ENCODE assay signal across 14 cellular contexts in the genomic region with DNA sequence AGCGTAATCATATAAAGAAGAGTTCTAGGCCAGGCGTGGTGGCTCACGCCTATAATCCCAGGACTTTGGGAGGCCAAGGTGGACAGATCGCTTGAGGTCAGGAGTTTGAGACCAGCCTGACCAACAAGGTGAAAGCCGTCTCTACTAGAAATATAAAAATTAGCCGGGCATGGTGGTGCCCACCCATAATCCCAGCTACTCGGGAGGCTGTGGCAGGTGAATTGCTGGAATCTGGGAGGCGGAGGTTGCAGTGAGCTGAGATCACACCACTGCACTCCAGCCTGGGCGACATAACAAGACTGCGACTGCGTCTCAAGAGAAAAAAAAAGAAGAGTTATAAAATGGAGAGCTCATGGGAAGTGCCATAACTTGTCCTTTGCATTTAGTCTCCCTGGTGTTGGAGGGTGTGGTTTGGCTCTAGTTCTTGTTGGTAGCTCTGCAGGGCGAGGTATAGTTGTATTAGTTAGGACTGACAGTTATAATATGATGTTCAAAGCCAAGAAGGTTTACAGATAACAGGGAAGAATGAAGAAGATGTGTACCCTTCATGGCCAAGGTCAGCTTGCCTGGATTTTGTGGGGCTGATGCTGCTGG. TPM values are rescaled to one million over a fixed set of nuclear protein-coding genes. Genes with fewer than 3 reads are reported as not detected.
A peak's percentile ranks its signal among the peaks of the same experiment; 100 is the strongest.
DNase-seq lines count a peak whose midpoint lies in the region; ATAC-seq, FAIRE-seq and TF ChIP-seq lines count a peak whose summit lies in the region.
"Had no signal": no experiment of that assay in that cellular context is flagged by ENCODE, and none has a peak within 500 bp of the region (broad histone marks: within the 10 kb centered on the region; RNA-seq: fewer than 3 reads in every experiment).

No MANE protein-coding gene starts in this region.

- intact Hi-C loops in HepG2 (cut with micrococcal nuclease; ENCODE audit: unreplicated experiment): loop anchor here (2.0 kb wide), 1 partner anchor 53 kb away; no protein-coding TSS in a partner anchor
- intact Hi-C loops in right lobe of liver (cut with DNase I): no loop called here
- intact Hi-C loops in esophagus squamous epithelium (cut with DNase I): no loop called here

- TF ChIP-seq POLR2A in HepG2 (IDR thresholded peaks at IDR 0.05; ENCODE audit: insufficient read depth in 1 of 2, low read depth in 2 of 2, low read length in 2 of 2) (no peak), right lobe of liver (IDR thresholded peaks at IDR 0.05) (no peak), esophagus squamous epithelium (IDR thresholded peaks at IDR 0.05) (no peak)

- no peak overlapping the region for H3K4me3 ChIP-seq in HepG2 (replicated peaks in 1 of 3; ENCODE audit: insufficient read depth in 1 of 3, low read depth in 2 of 3, low read length in 3 of 3)
- H3K4me3 ChIP-seq in right lobe of liver: no peak overlapping the region
- no peak overlapping the region for H3K4me3 ChIP-seq in esophagus squamous epithelium
- H3K4me3 ChIP-seq: smooth muscle cell had no signal

- H3K36me3 ChIP-seq in HepG2 (replicated peaks in 1 of 2; ENCODE audit: control insufficient read depth in 1 of 2, insufficient read depth in 2 of 2, low read length in 2 of 2) (peaks cover 10 to 12% of the 10 kb centered on the region in 2 experiments; a peak in 3 of 5 replicates), right lobe of liver (no peaks in the 10 kb centered on the region), esophagus squamous epithelium (no peaks in the 10 kb centered on the region)

- no peak overlapping the region for H2AFZ ChIP-seq in HepG2 (ENCODE audit: low read length)

- H3K4me2 ChIP-seq in HepG2 (ENCODE audit: low read depth, low read length): peak overlapping the region; percentile 61
- H3K4me2 ChIP-seq: smooth muscle cell had no signal

- no peak for TF ChIP-seq CTCF in HepG2 (CRISPR knock-in tag; IDR thresholded peaks at IDR 0.05)
- no peak for TF ChIP-seq CTCF in right lobe of liver (IDR thresholded peaks at IDR 0.05)
- TF ChIP-seq CTCF in esophagus squamous epithelium (IDR thresholded peaks at IDR 0.05): no peak
- TF ChIP-seq CTCF in progenitor cell of endocrine pancreas (IDR thresholded peaks at IDR 0.05; ENCODE audit: unreplicated experiment): no peak

- no peaks in the 10 kb centered on the region for H4K20me1 ChIP-seq in HepG2 (ENCODE audit: insufficient read depth, low read length)

- ATAC-seq in HepG2 (no peak; the same call in 2 of the 3 replicates), right lobe of liver (no peak), HG02970 (IDR thresholded peaks at IDR 0.05; ENCODE audit: low FRiP score, unreplicated experiment) (no peak), GM19463 (IDR thresholded peaks at IDR 0.05; ENCODE audit: unreplicated experiment) (no peak), GM19455 (IDR thresholded peaks at IDR 0.05; ENCODE audit: unreplicated experiment) (no peak)

- DNase-seq in HepG2 (ENCODE audit: low spot score) (no peak), right lobe of liver (no peak), esophagus squamous epithelium (lab: John Stamatoyannopoulos, UW) (no peak), progenitor cell of endocrine pancreas (ENCODE audit: low spot score, unreplicated experiment) (no peak), NCI-H1930 (lab: John Stamatoyannopoulos, UW) (no peak)
- DNase-seq: activated gamma-delta T cell treated with Interleukin-2 at 50 U/mL for 16 hours; aorta; IMR-90; NCI-H187 treated with DMSO at 0.1 percent for 48 hours; stimulated activated CD4-positive, alpha-beta T cell treated with anti-CD3 and anti-CD28 coated beads, Interleukin-4, amount 100 ng/mL, for 4 hours had no signal

- no peak for TF ChIP-seq EP300 in HepG2 (IDR thresholded peaks at IDR 0.05; ENCODE audit: low read depth in 2 of 2, low read length in 2 of 2)
- no peak for TF ChIP-seq EP300 in HepG2 (CRISPR knock-in tag; IDR thresholded peaks at IDR 0.05; ENCODE audit: borderline replicate concordance)

- H3K4me1 Mint-ChIP-seq in progenitor cell of endocrine pancreas (ENCODE audit: low read depth): peaks cover 44% of the 10 kb centered on the region

- H3K4me3 Mint-ChIP-seq in progenitor cell of endocrine pancreas (ENCODE audit: low read depth): no peak overlapping the region

- WGBS in HepG2 (ENCODE audit: low lambda C conversion rate): 96% methylated on average over 12 of the region's 12 CpGs
- WGBS in right lobe of liver (ENCODE audit: insufficient coverage, low coverage, low lambda C conversion rate, missing lambda C conversion rate): 98% methylated on average over 8 of the region's 12 CpGs
- 77% methylated on average over 9 to 12 of the region's 12 CpGs for WGBS in esophagus squamous epithelium, 2 donors

- H3K9me3 Mint-ChIP-seq in progenitor cell of endocrine pancreas (ENCODE audit: low read depth): no peaks in the 10 kb centered on the region

- peak overlapping the region; percentile 7 for H3K27ac Mint-ChIP-seq in progenitor cell of endocrine pancreas

- TF ChIP-seq RAD21 in HepG2 (CRISPR knock-in tag; IDR thresholded peaks at IDR 0.05): no peak

- H3K4me1 ChIP-seq in HepG2 (ENCODE audit: insufficient read depth, low read length) (peaks cover 94% of the 10 kb centered on the region), right lobe of liver (peaks cover 0 to 53% (median 0%) of the 10 kb centered on the region in 4 donors), esophagus squamous epithelium (peaks cover 21 to 99% (median 85%) of the 10 kb centered on the region in 3 donors)

- FAIRE-seq in HepG2 (lab: Jason Lieb, UNC): no peak

- POLR2A ChIA-PET in HepG2 (lab: Yijun Ruan, JAX): interaction anchor here (1.0 to 1.6 kb wide), 4 partner anchors 24 to 1396 kb away, joined by 3 to 4 read pairs (median 4); no protein-coding TSS in a partner anchor

- no TSS peak for BruUV-seq in HepG2 (replicated peaks; lab: Mats Ljungman, UMichigan)

- H3K36me3 Mint-ChIP-seq in progenitor cell of endocrine pancreas (ENCODE audit: insufficient read depth): peaks cover 6% of the 10 kb centered on the region

- H3K9me3 ChIP-seq in HepG2 (ENCODE audit: low read length): no peaks in the 10 kb centered on the region
- no peaks in the 10 kb centered on the region for H3K9me3 ChIP-seq in right lobe of liver
- H3K9me3 ChIP-seq in esophagus squamous epithelium: no peaks in the 10 kb centered on the region

- H3K27ac ChIP-seq in HepG2 (ENCODE audit: extremely low read length, insufficient read depth, low read length) (peak overlapping the region; percentile 56), right lobe of liver (no peak overlapping the region), esophagus squamous epithelium (peak overlapping the region; percentile 53 to 63 (median 58))

- no peaks in the 10 kb centered on the region for H3K27me3 Mint-ChIP-seq in progenitor cell of endocrine pancreas

- H3K27me3 ChIP-seq in HepG2 (ENCODE audit: control insufficient read depth in 1 of 2, insufficient read depth in 2 of 2, low read length in 2 of 2) (no peaks in the 10 kb centered on the region), right lobe of liver (no peaks in the 10 kb centered on the region), esophagus squamous epithelium (no peaks in the 10 kb centered on the region)

- CTCF ChIA-PET in HepG2 (lab: Yijun Ruan, JAX; ENCODE audit: low intra/inter-chr PET ratio, low total read pairs): no interaction called here

- H3K9ac ChIP-seq in HepG2 (ENCODE audit: insufficient read depth, low read depth, low read length): 0 out of 2 replicates have a peak overlapping the region, but pooled peaks have one; percentile 1

- in situ Hi-C loops in HepG2 (cut with HindIII; ENCODE audit: extremely low pct_ligation_motif_present, low pct_unique_long_range_greater_than_20kb): no loop called here

- peaks cover 89% of the 10 kb centered on the region for H3K79me2 ChIP-seq in HepG2 (ENCODE audit: insufficient read depth, low read length)

TF ChIP-seq in HepG2, 621 proteins besides CTCF, POLR2A, EP300 and RAD21 (continues in another document):
- no peak for TF ChIP-seq HMGXB4 (CRISPR knock-in tag; IDR thresholded peaks at IDR 0.05; ENCODE audit: borderline replicate concordance in 1 of 2, low read depth in 1 of 2)

RNA-seq across cellular contexts. Expression of gene UTRN, which starts 54.8 kb away (rescaled TPM):
- 85.4 and 102 TPM in 2 replicates for total RNA-seq in HepG2 (2016; rRNA removed; fragmentation: Illumina TruSeq; extraction: Trizol)
- 31.3 and 33.8 TPM in 2 replicates for total RNA-seq in HepG2 (2016; cell fraction: cytosol; rRNA removed; fragmentation: Illumina TruSeq; extraction: Trizol; ENCODE audit: low read depth)
- total RNA-seq in HepG2 (2016; cell fraction: insoluble cytoplasmic fraction; rRNA removed; fragmentation: Illumina TruSeq; extraction: Trizol): 82.8 and 99.8 TPM in 2 replicates
- total RNA-seq in HepG2 (2016; cell fraction: membrane; rRNA removed; fragmentation: Illumina TruSeq; extraction: Trizol): 24.5 and 25.3 TPM in 2 replicates
- 238 and 263 TPM in 2 replicates for total RNA-seq in HepG2 (2016; cell fraction: nucleus; rRNA removed; fragmentation: Illumina TruSeq; extraction: Trizol)
- polyA plus RNA-seq in HepG2 (2011; rRNA removed): 116 and 119 TPM in 2 replicates
- polyA plus RNA-seq in HepG2 (2011; cell fraction: cytosol; rRNA removed): 80.3 and 114 TPM in 2 replicates
- polyA plus RNA-seq in HepG2 (2011; cell fraction: nucleus; rRNA removed): 157 and 177 TPM in 2 replicates
- 163 and 168 TPM in 2 replicates for polyA plus RNA-seq in HepG2 (2012)
- polyA plus RNA-seq in HepG2 (2016; cell fraction: cytosol; fragmentation: Illumina TruSeq; extraction: Trizol; ENCODE audit: low read depth): 1.2 and 1.7 TPM in 2 replicates
- 32.6 and 33.9 TPM in 2 replicates for polyA plus RNA-seq in HepG2 (2016; cell fraction: insoluble cytoplasmic fraction; fragmentation: Illumina TruSeq; extraction: Trizol; ENCODE audit: low read depth)
- polyA plus RNA-seq in HepG2 (2016; cell fraction: membrane; fragmentation: Illumina TruSeq; extraction: Trizol; ENCODE audit: low read depth): 2.6 and 3.8 TPM in 2 replicates
- 41.1 and 45.1 TPM in 2 replicates for polyA plus RNA-seq in HepG2 (2016; cell fraction: nucleus; fragmentation: Illumina TruSeq; extraction: Trizol; ENCODE audit: insufficient read depth, low read depth)
- polyA minus RNA-seq in HepG2 (2011; rRNA and poly(A)+ RNA removed; ENCODE audit: low replicate concordance): 15.6 and 209 TPM in 2 replicates
- polyA minus RNA-seq in HepG2 (2011; cell fraction: cytosol; rRNA and poly(A)+ RNA removed): 248 and 267 TPM in 2 replicates
- 1,476 and 1,554 TPM in 2 replicates for polyA minus RNA-seq in HepG2 (2011; cell fraction: nucleus; rRNA and poly(A)+ RNA removed)
- total RNA-seq in right lobe of liver: 10 to 100 TPM; 27.7 to 66.5 (median 40.8) TPM
- 100 to 1,000 TPM in 1 of 4 donors, 10 to 100 TPM in 3; 43.8 to 148 (median 69.8) TPM for total RNA-seq in esophagus squamous epithelium
- 249 and 263 TPM in 2 replicates for total RNA-seq in progenitor cell of endocrine pancreas

Comparison
In these comparisons a context has a peak if more than half of its experiments do, and no peak if none do; other contexts are left out.
1. H3K27ac ChIP-seq: peak in HepG2 (single experiment) and esophagus squamous epithelium (4 of 4); none in right lobe of liver (0 of 3).